Comparison of ENCODE assay signal across 18 cellular contexts in genomic region chr4:78971326-78971725, GRCh38. TPM values are rescaled to one million over a fixed set of nuclear protein-coding genes. Genes with fewer than 3 reads are reported as not detected.
A peak's percentile ranks its signal among the peaks of the same experiment; 100 is the strongest.
DNase-seq lines count a peak whose midpoint lies in the region; ATAC-seq and TF ChIP-seq lines count a peak whose summit lies in the region.
"Had no signal": no experiment of that assay in that cellular context is flagged by ENCODE, and none has a peak within 500 bp of the region (broad histone marks: within the 10 kb centered on the region; RNA-seq: fewer than 3 reads in every experiment).

No MANE protein-coding gene starts in this region.

- H3K36me3 Mint-ChIP-seq in mesothelial cell of epicardium = no peaks in the 10 kb centered on the region
- H3K36me3 Mint-ChIP-seq: activated naive CD8-positive, alpha-beta T cell treated with anti-CD3 and anti-CD28 coated beads for 36 hours had no signal

- peaks cover 8% of the 10 kb centered on the region for H3K9me3 Mint-ChIP-seq in mesothelial cell of epicardium
- H3K9me3 Mint-ChIP-seq: activated T-cell treated with anti-CD3 and anti-CD28 coated beads, Interleukin-2, amount 50 U/mL, for 4 hours; T-helper 2 cell treated with Interferon-gamma antibody and Interleukin-4, amounts not matched to agents 5 μg/mL and 100 μg/mL, for 36 hours had no signal

- no peaks in the 10 kb centered on the region for H4K20me1 ChIP-seq in GM23248 (ENCODE audit: insufficient read depth)
- H4K20me1 ChIP-seq: BLaER1 had no signal

- no peaks in the 10 kb centered on the region for H3K79me2 ChIP-seq in GM23248 (ENCODE audit: insufficient read depth)

- H3K4me3 ChIP-seq in GM23248 (no peak overlapping the region), fibroblast of pulmonary artery (replicated peaks; ENCODE audit: low read depth, low read length) (no peak overlapping the region), skeletal muscle cell (ENCODE audit: low read depth, low read length) (no peak overlapping the region)
- H3K4me3 ChIP-seq: BLaER1, ovary, SJSA1 had no signal

- H3K27ac ChIP-seq in GM23248 = no peak overlapping the region
- H3K27ac ChIP-seq: BLaER1, ovary, SJSA1 had no signal

- no peak overlapping the region for H3K4me2 ChIP-seq in GM23248 (ENCODE audit: unreplicated experiment)
- H3K4me2 ChIP-seq: BLaER1 had no signal

- TF ChIP-seq CTCF in fibroblast of pulmonary artery (IDR thresholded peaks at IDR 0.05; ENCODE audit: low read length, missing control alignments) = no peak
- no peak for TF ChIP-seq CTCF in mesothelial cell of epicardium (IDR thresholded peaks at IDR 0.05; ENCODE audit: unreplicated experiment)

- no peak for ATAC-seq in GM19324 (IDR thresholded peaks at IDR 0.05; ENCODE audit: low FRiP score, unreplicated experiment)
- no peak for ATAC-seq in HG03025 (IDR thresholded peaks at IDR 0.05; ENCODE audit: low FRiP score, unreplicated experiment)
- ATAC-seq: activated CD8-positive, alpha-beta T cell treated with anti-CD3 and anti-CD28 coated beads for 36 hours; activated T-cell treated with anti-CD3 and anti-CD28 coated beads, Interleukin-2, amount 50 U/mL, for 4 hours had no signal

- no peaks in the 10 kb centered on the region for H3F3A ChIP-seq in GM23248 (ENCODE audit: insufficient read depth)

- 17 to 20% methylated on average over 1 of the region's 1 CpG for WGBS in GM23248 (ENCODE audit: low coverage in 1 of 2, low lambda C conversion rate in 2 of 2, missing lambda C conversion rate in 2 of 2), 2 experiments

- no peak overlapping the region for H3K4me3 Mint-ChIP-seq in mesothelial cell of epicardium
- H3K4me3 Mint-ChIP-seq: activated B cell treated with CpG ODN at 0.5 μM for 24 hours; activated CD8-positive, alpha-beta T cell treated with anti-CD3 and anti-CD28 coated beads for 36 hours; activated naive CD8-positive, alpha-beta T cell treated with anti-CD3 and anti-CD28 coated beads for 36 hours; activated T-cell treated with anti-CD3 and anti-CD28 coated beads, Interleukin-2, amount 50 U/mL, for 4 hours; T-helper 2 cell treated with Interferon-gamma antibody and Interleukin-4, amounts not matched to agents 5 μg/mL and 100 μg/mL, for 36 hours had no signal

- peak overlapping the region; percentile 73 for H3K27ac Mint-ChIP-seq in mesothelial cell of epicardium
- H3K27ac Mint-ChIP-seq: activated B cell treated with CpG ODN at 0.5 μM for 24 hours; activated CD8-positive, alpha-beta T cell treated with anti-CD3 and anti-CD28 coated beads for 36 hours; activated naive CD8-positive, alpha-beta T cell treated with anti-CD3 and anti-CD28 coated beads for 36 hours; T-helper 2 cell treated with Interferon-gamma antibody and Interleukin-4, amounts not matched to agents 5 μg/mL and 100 μg/mL, for 36 hours had no signal

- H3K4me1 ChIP-seq in GM23248 (ENCODE audit: insufficient read depth) = no peaks in the 10 kb centered on the region
- H3K4me1 ChIP-seq: SJSA1 had no signal

- no peaks in the 10 kb centered on the region for H3K36me3 ChIP-seq in GM23248 (ENCODE audit: low read depth)
- H3K36me3 ChIP-seq: BLaER1, ovary, SJSA1 had no signal

- no peaks in the 10 kb centered on the region for H3K9me2 ChIP-seq in GM23248 (ENCODE audit: insufficient read depth)

- H3K27me3 Mint-ChIP-seq in mesothelial cell of epicardium (ENCODE audit: low read depth) = no peaks in the 10 kb centered on the region
- H3K27me3 Mint-ChIP-seq: activated CD8-positive, alpha-beta T cell treated with anti-CD3 and anti-CD28 coated beads for 36 hours had no signal

- peak; percentile 1 for DNase-seq in GM23248
- peak; percentile 33 for DNase-seq in fibroblast of pulmonary artery (ENCODE audit: low read depth)
- DNase-seq in mesothelial cell of epicardium (ENCODE audit: low spot score in 2 of 2, unreplicated experiment in 2 of 2) = no peak
- peak; percentile 36 for DNase-seq in skeletal muscle cell (ENCODE audit: low read depth)
- no peak for DNase-seq in GOT3 (lab: John Stamatoyannopoulos, UW)
- no peak for DNase-seq in SHP77 (lab: John Stamatoyannopoulos, UW)
- DNase-seq: activated B cell treated with CpG ODN at 0.5 μM for 24 hours; activated CD8-positive, alpha-beta T cell treated with anti-CD3 and anti-CD28 coated beads for 36 hours; activated naive CD8-positive, alpha-beta T cell treated with anti-CD3 and anti-CD28 coated beads for 36 hours; activated T-cell treated with anti-CD3 and anti-CD28 coated beads, Interleukin-2, amount 50 U/mL, for 4 hours; caudate nucleus; effector CD4-positive, alpha-beta T cell had no signal

- in situ Hi-C loops in GM23248 (cut with MboI) = no loop called here

- no peak overlapping the region for H3K9ac ChIP-seq in GM23248
- H3K9ac ChIP-seq: BLaER1 had no signal

- no peaks in the 10 kb centered on the region for H3K9me3 ChIP-seq in GM23248 (ENCODE audit: low read depth)
- H3K9me3 ChIP-seq: BLaER1, ovary, SJSA1 had no signal

- no peaks in the 10 kb centered on the region for H3K27me3 ChIP-seq in GM23248 (replicated peaks; ENCODE audit: insufficient read depth)
- H3K27me3 ChIP-seq: BLaER1, ovary, SJSA1 had no signal

- peaks cover 11% of the 10 kb centered on the region for H3K4me1 Mint-ChIP-seq in mesothelial cell of epicardium
- H3K4me1 Mint-ChIP-seq: activated B cell treated with CpG ODN at 0.5 μM for 24 hours; activated naive CD8-positive, alpha-beta T cell treated with anti-CD3 and anti-CD28 coated beads for 36 hours had no signal

- H2AFZ ChIP-seq in GM23248 = no peak overlapping the region

RNA-seq across cellular contexts. Expression of gene PAQR3, which starts 32.1 kb away (rescaled TPM):
- total RNA-seq in GM23248 (2014; rRNA removed; shearing (Covaris generic)) = 19.2 and 20.7 TPM in 2 replicates
- 10.4 and 13.1 TPM in 2 replicates for polyA plus RNA-seq in GM23248 (2016; fragmentation: Nextera tagmentation; extraction: Ambion mirVana)
- 18.0 to 21.2 TPM (median 19.8 TPM) in 3 replicates for total RNA-seq in mesothelial cell of epicardium

Comparison
In these comparisons a context has a peak if more than half of its experiments do, and no peak if none do; other contexts are left out.
1. DNase-seq: peak in GM23248 (single experiment), fibroblast of pulmonary artery (single experiment) and skeletal muscle cell (single experiment); none in mesothelial cell of epicardium (0 of 2), GOT3 (single experiment) and SHP77 (0 of 2).